In genomic region chr6:166999145-166999844, GRCh38 we compare ENCODE assay signal across 8 cellular contexts. TPM values are rescaled to one million over a fixed set of nuclear protein-coding genes. Genes with fewer than 3 reads are reported as not detected.
DNase-seq lines count a peak whose midpoint lies in the region; ATAC-seq and TF ChIP-seq lines count a peak whose summit lies in the region.

CEP43 (plus strand) TSS chr6:166999397; CDS start chr6:166999413, 16 bp downstream.

- peak within 1 kb of the TSS; percentile 86 for H2AFZ ChIP-seq in GM23248

- peak within 1 kb of the TSS; percentile 82 for H3K9ac ChIP-seq in GM23248

- peak within 1 kb of the TSS; percentile 57 to 95 (median 84) for H3K27ac Mint-ChIP-seq in naive thymus-derived CD8-positive, alpha-beta T cell
- H3K27ac Mint-ChIP-seq in stimulated activated naive B cell treated with anti-CD40 and anti-IgM and Interleukin-4, amounts not matched to agents 10 μg/mL and 1 μg/mL and 100 μg/mL, for 72 hours = peak within 1 kb of the TSS; percentile 92

- peaks cover 17 to 33% (median 29%) of the 10 kb centered on the region in 4 donors for H3K4me1 Mint-ChIP-seq in naive thymus-derived CD8-positive, alpha-beta T cell
- H3K4me1 Mint-ChIP-seq in stimulated activated naive B cell treated with anti-CD40 and anti-IgM and Interleukin-4, amounts not matched to agents 10 μg/mL and 1 μg/mL and 100 μg/mL, for 72 hours = peaks cover 17 to 24% of the 10 kb centered on the region in 2 donors

- 0 out of 2 replicates have a peak, but pooled peaks cover 5% of the 10 kb centered on the region for H3K36me3 ChIP-seq in GM23248 (ENCODE audit: low read depth)

- H3F3A ChIP-seq in GM23248 (ENCODE audit: insufficient read depth) = peaks cover 7% of the 10 kb centered on the region

- H3K36me3 Mint-ChIP-seq in naive thymus-derived CD8-positive, alpha-beta T cell = peaks cover 0 to 11% (median 5%) of the 10 kb centered on the region in 3 donors
- H3K36me3 Mint-ChIP-seq in stimulated activated naive B cell treated with anti-CD40 and anti-IgM and Interleukin-4, amounts not matched to agents 10 μg/mL and 1 μg/mL and 100 μg/mL, for 72 hours = peaks cover 3 to 7% of the 10 kb centered on the region in 2 donors

- H3K4me3 ChIP-seq in GM23248 = peak within 1 kb of the TSS; percentile 89
- peak within 1 kb of the TSS; percentile 80 for H3K4me3 ChIP-seq in fibroblast of mammary gland (ENCODE audit: control insufficient read depth, low read depth, low read length)

- H3K4me3 Mint-ChIP-seq in naive thymus-derived CD8-positive, alpha-beta T cell = peak within 1 kb of the TSS; percentile 79 to 94 (median 91)
- H3K4me3 Mint-ChIP-seq in stimulated activated naive B cell treated with anti-CD40 and anti-IgM and Interleukin-4, amounts not matched to agents 10 μg/mL and 1 μg/mL and 100 μg/mL, for 72 hours = peak within 1 kb of the TSS; percentile 90 to 95

- no peaks in the 10 kb centered on the region for H3K9me2 ChIP-seq in GM23248 (ENCODE audit: insufficient read depth)

- in situ Hi-C loops in GM23248 (cut with MboI) = no loop called here

- POLR2A ChIA-PET in naive thymus-derived CD8-positive, alpha-beta T cell (lab: Charles Lee) = interaction anchor here (0.7 to 4.5 kb wide), 3 partner anchors 10 to 351 kb away, joined by 3 to 66 read pairs (median 4); partner anchors contain the start of gene RNASET2

- peak; percentile 81 for DNase-seq in DMS79 (lab: John Stamatoyannopoulos, UW)
- DNase-seq in GM23248 = peak; percentile 99
- DNase-seq in Kasumi-1 (lab: John Stamatoyannopoulos, UW) = peak; percentile 89 to 93
- peak; percentile 94 for DNase-seq in RPMI7951 (ENCODE audit: low read depth)
- DNase-seq in activated T-helper 1 cell treated with anti-CD3 and anti-CD28 coated beads, Interleukin-2, amount 50 U/mL, for 16 hours (ENCODE audit: low read depth in 1 of 2, low spot score in 1 of 2) = peak; percentile 67 to 87
- DNase-seq in fibroblast of mammary gland (ENCODE audit: low read depth) = peak; percentile 92
- peak; percentile 77 to 93 (median 88) for DNase-seq in naive thymus-derived CD8-positive, alpha-beta T cell
- DNase-seq in stimulated activated naive B cell treated with anti-CD40 and anti-IgM and Interleukin-4, amounts not matched to agents 10 μg/mL and 1 μg/mL and 100 μg/mL, for 72 hours = peak; percentile 93

- no peaks in the 10 kb centered on the region for H3K9me3 Mint-ChIP-seq in naive thymus-derived CD8-positive, alpha-beta T cell
- H3K9me3 Mint-ChIP-seq in stimulated activated naive B cell treated with anti-CD40 and anti-IgM and Interleukin-4, amounts not matched to agents 10 μg/mL and 1 μg/mL and 100 μg/mL, for 72 hours = no peaks in the 10 kb centered on the region

- TF ChIP-seq CTCF in fibroblast of mammary gland (conservative IDR thresholded peaks at IDR 0.05; ENCODE audit: control insufficient read depth, insufficient read depth, low read depth, low read length) = no peak

- WGBS in GM23248 (ENCODE audit: low coverage in 1 of 2, low lambda C conversion rate in 2 of 2, missing lambda C conversion rate in 2 of 2), 2 experiments = 1 to 2% methylated on average over 39 to 83 of the region's 87 CpGs

- peak; percentile 89 to 91 for ATAC-seq in naive thymus-derived CD8-positive, alpha-beta T cell
- peak; percentile 95 to 96 for ATAC-seq in stimulated activated naive B cell treated with anti-CD40 and anti-IgM and Interleukin-4, amounts not matched to agents 10 μg/mL and 1 μg/mL and 100 μg/mL, for 72 hours (replicated peaks)

- H3K27me3 Mint-ChIP-seq in naive thymus-derived CD8-positive, alpha-beta T cell = no peaks in the 10 kb centered on the region
- no peaks in the 10 kb centered on the region for H3K27me3 Mint-ChIP-seq in stimulated activated naive B cell treated with anti-CD40 and anti-IgM and Interleukin-4, amounts not matched to agents 10 μg/mL and 1 μg/mL and 100 μg/mL, for 72 hours

- peak within 1 kb of the TSS; percentile 95 for H3K4me2 ChIP-seq in GM23248 (ENCODE audit: unreplicated experiment)

- peaks cover 8% of the 10 kb centered on the region; the same call in 1 of the 2 replicates for H3K4me1 ChIP-seq in GM23248 (ENCODE audit: insufficient read depth)

- no peaks in the 10 kb centered on the region for H4K20me1 ChIP-seq in GM23248 (ENCODE audit: insufficient read depth)

- H3K9me3 ChIP-seq in GM23248 (ENCODE audit: low read depth) = no peaks in the 10 kb centered on the region

- H3K27ac ChIP-seq in GM23248 = peak within 1 kb of the TSS; percentile 73

- no peaks in the 10 kb centered on the region for H3K27me3 ChIP-seq in GM23248 (replicated peaks; ENCODE audit: insufficient read depth)

- peaks cover 75% of the 10 kb centered on the region for H3K79me2 ChIP-seq in GM23248 (ENCODE audit: insufficient read depth)

RNA-seq across cellular contexts. Expression of gene CEP43, which starts in this region (rescaled TPM):
- 16.4 and 26.1 TPM in 2 replicates for total RNA-seq in GM23248 (2014; rRNA removed; shearing (Covaris generic))
- 20.5 and 25.2 TPM in 2 replicates for polyA plus RNA-seq in GM23248 (2016; fragmentation: Nextera tagmentation; extraction: Ambion mirVana)
- 41.4 and 54.5 TPM in 2 replicates for total RNA-seq in RPMI7951 (2014; rRNA removed; shearing (Covaris generic))
- 10 to 100 TPM; 14.9 to 15.3 TPM for total RNA-seq in naive thymus-derived CD8-positive, alpha-beta T cell
- 1 to 10 TPM; 2.5 to 4.5 (median 4.3) TPM for polyA plus RNA-seq in naive thymus-derived CD8-positive, alpha-beta T cell

Comparison
In these comparisons a context has a peak if more than half of its experiments do, and no peak if none do; other contexts are left out.
1. Peak in every context shown above with its lines: DNase-seq, ATAC-seq, H3K4me3 ChIP-seq and H3K27ac ChIP-seq.